ENCODE assay signal across 8 cellular contexts in genomic region chr12:49131051-49131972, GRCh38. TPM values are rescaled to one million over a fixed set of nuclear protein-coding genes. Genes with fewer than 3 reads are reported as not detected.
A peak's percentile ranks its signal among the peaks of the same experiment; 100 is the strongest.
DNase-seq lines count a peak whose midpoint lies in the region; ATAC-seq and TF ChIP-seq lines count a peak whose summit lies in the region.

Gene TUBA1B, minus strand, starts transcription at chr12:49131395. Its CDS starts 95 bp downstream, at chr12:49131300.

- peaks cover 11% of the 10 kb centered on the region; the same call in 1 of the 2 replicates for H3K36me3 ChIP-seq in PC-9 (ENCODE audit: low read depth)
- H3K36me3 ChIP-seq in mucosa of descending colon (ENCODE audit: low read depth), result no peaks in the 10 kb centered on the region

- peaks cover 55% of the 10 kb centered on the region for H3F3A ChIP-seq in PC-9 (ENCODE audit: insufficient read depth, low read depth)

- no peaks in the 10 kb centered on the region for H4K20me1 ChIP-seq in PC-9 (ENCODE audit: insufficient read depth)

- H3K9me3 ChIP-seq in PC-9 (ENCODE audit: insufficient read depth, low read depth), result no peaks in the 10 kb centered on the region
- H3K9me3 ChIP-seq in mucosa of descending colon, result no peaks in the 10 kb centered on the region

- POLR2A ChIA-PET in PC-9 (lab: Charles Lee; ENCODE audit: unreplicated experiment), result interaction anchor here (0.5 to 1.2 kb wide), 12 partner anchors 15 to 432 kb away, joined by 3 to 27 read pairs (median 6); no protein-coding TSS in a partner anchor

- H3K79me2 ChIP-seq in PC-9 (ENCODE audit: low read depth), result peaks cover 38% of the 10 kb centered on the region

- no peak for TF ChIP-seq EP300 in Ishikawa (IDR thresholded peaks at IDR 0.05; ENCODE audit: borderline replicate concordance)

- TF ChIP-seq RAD21 in Ishikawa (IDR thresholded peaks at IDR 0.05; ENCODE audit: low read depth), result no peak

- intact Hi-C loops in PC-9 (cut with micrococcal nuclease; ENCODE audit: unreplicated experiment) (loop anchor here (5.0 kb wide), 1 partner anchor 71 kb away; no protein-coding TSS in a partner anchor), mucosa of descending colon (cut with DNase I, micrococcal nuclease) (loop anchor here in 1 of 2 donors (10.0 kb wide), 1 partner anchor 53 kb away; the partner anchor contains the start of gene TUBA1A)

- H3K9me2 ChIP-seq in PC-9 (ENCODE audit: insufficient read depth), result no peaks in the 10 kb centered on the region

- CTCF ChIA-PET in PC-9 (lab: Charles Lee), result interaction anchor here (0.5 to 2.7 kb wide), 6 partner anchors 9 to 117 kb away, joined by 3 to 23 read pairs (median 5); no protein-coding TSS in a partner anchor

- peaks cover 26% of the 10 kb centered on the region for H3K4me1 ChIP-seq in PC-9 (replicated peaks; ENCODE audit: insufficient read depth)
- peaks cover 13% of the 10 kb centered on the region for H3K4me1 ChIP-seq in mucosa of descending colon (ENCODE audit: low read depth)

- TF ChIP-seq CTCF in PC-9 (conservative IDR thresholded peaks at IDR 0.05), result no peak
- no peak for TF ChIP-seq CTCF in mucosa of descending colon (IDR thresholded peaks at IDR 0.05)

- H3K27me3 ChIP-seq in PC-9 (ENCODE audit: insufficient read depth, low read depth), result no peaks in the 10 kb centered on the region

- H3K4me2 ChIP-seq in PC-9, result peak within 1 kb of the TSS; percentile 79

- BruUV-seq in PC-9 (replicated peaks; lab: Mats Ljungman, UMichigan), result no TSS peak

- peak within 1 kb of the TSS; percentile 94 for H3K27ac ChIP-seq in PC-9
- peak within 1 kb of the TSS; percentile 95 for H3K27ac ChIP-seq in epithelial cell of prostate

- peak; percentile 51 for DNase-seq in DMS 273 treated with DMSO at 0.1 percent for 48 hours (lab: John Stamatoyannopoulos, UW)
- peak; percentile 63 to 93 for DNase-seq in PC-9
- peak; percentile 91 for DNase-seq in activated T-cell treated with anti-CD3 and anti-CD28 coated beads for 48 hours (ENCODE audit: low read depth)
- DNase-seq in epithelial cell of prostate (ENCODE audit: low read depth, low spot score), result peak; percentile 33
- peak; percentile 92 to 95 (median 94) for DNase-seq in mucosa of descending colon
- peak; percentile 81 for DNase-seq in stimulated activated CD8-positive, alpha-beta memory T cell treated with anti-CD3 and anti-CD28 coated beads, Interleukin-4, amount 100 ng/mL, for 24 hours (ENCODE audit: low read depth)

- H3K4me3 ChIP-seq in PC-9 (peak within 1 kb of the TSS; percentile 84), mucosa of descending colon (peak within 1 kb of the TSS; percentile 73)

- peak; percentile 67 for ATAC-seq in GM21529 (IDR thresholded peaks at IDR 0.05; ENCODE audit: unreplicated experiment)
- peak; percentile 90 for ATAC-seq in mucosa of descending colon

- H2AFZ ChIP-seq in PC-9, result peak within 1 kb of the TSS; percentile 95

TF ChIP-seq in Ishikawa, 13 proteins besides CTCF, POLR2A, EP300 and RAD21:
- TF ChIP-seq YY1 (IDR thresholded peaks at IDR 0.05; ENCODE audit: low read depth) (peak; percentile 82; the same call in 1 of the 2 replicates), CEBPB (IDR thresholded peaks at IDR 0.05) (0 out of 2 replicates have a peak, but pooled peaks have one; percentile 28), CREB1 (IDR thresholded peaks at IDR 0.05; ENCODE audit: low read depth) (no peak), USF1 (IDR thresholded peaks at IDR 0.05) (peak; percentile 13; the same call in 1 of the 2 replicates), EGR1 (IDR thresholded peaks at IDR 0.05) (no peak), TCF12 (IDR thresholded peaks at IDR 0.05; ENCODE audit: low read depth) (no peak; the same call in 1 of the 2 replicates), TAF1 (IDR thresholded peaks at IDR 0.05; ENCODE audit: low read depth) (peak; percentile 86), NFIC (IDR thresholded peaks at IDR 0.05) (no peak), FOXM1 (IDR thresholded peaks at IDR 0.05; ENCODE audit: borderline replicate concordance, low read depth) (no peak), TEAD4 (IDR thresholded peaks at IDR 0.05) (no peak), MAX (IDR thresholded peaks at IDR 0.05) (peak; percentile 97), ZBTB7A (IDR thresholded peaks at IDR 0.05; ENCODE audit: low read depth) (peak; percentile 45; the same call in 1 of the 2 replicates)
- TF ChIP-seq, protein P1, sequence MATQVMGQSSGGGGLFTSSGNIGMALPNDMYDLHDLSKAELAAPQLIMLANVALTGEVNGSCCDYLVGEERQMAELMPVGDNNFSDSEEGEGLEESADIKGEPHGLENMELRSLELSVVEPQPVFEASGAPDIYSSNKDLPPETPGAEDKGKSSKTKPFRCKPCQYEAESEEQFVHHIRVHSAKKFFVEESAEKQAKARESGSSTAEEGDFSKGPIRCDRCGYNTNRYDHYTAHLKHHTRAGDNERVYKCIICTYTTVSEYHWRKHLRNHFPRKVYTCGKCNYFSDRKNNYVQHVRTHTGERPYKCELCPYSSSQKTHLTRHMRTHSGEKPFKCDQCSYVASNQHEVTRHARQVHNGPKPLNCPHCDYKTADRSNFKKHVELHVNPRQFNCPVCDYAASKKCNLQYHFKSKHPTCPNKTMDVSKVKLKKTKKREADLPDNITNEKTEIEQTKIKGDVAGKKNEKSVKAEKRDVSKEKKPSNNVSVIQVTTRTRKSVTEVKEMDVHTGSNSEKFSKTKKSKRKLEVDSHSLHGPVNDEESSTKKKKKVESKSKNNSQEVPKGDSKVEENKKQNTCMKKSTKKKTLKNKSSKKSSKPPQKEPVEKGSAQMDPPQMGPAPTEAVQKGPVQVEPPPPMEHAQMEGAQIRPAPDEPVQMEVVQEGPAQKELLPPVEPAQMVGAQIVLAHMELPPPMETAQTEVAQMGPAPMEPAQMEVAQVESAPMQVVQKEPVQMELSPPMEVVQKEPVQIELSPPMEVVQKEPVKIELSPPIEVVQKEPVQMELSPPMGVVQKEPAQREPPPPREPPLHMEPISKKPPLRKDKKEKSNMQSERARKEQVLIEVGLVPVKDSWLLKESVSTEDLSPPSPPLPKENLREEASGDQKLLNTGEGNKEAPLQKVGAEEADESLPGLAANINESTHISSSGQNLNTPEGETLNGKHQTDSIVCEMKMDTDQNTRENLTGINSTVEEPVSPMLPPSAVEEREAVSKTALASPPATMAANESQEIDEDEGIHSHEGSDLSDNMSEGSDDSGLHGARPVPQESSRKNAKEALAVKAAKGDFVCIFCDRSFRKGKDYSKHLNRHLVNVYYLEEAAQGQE (IDR thresholded peaks at IDR 0.05; ENCODE audit: low read depth), result no peak; the same call in 1 of the 2 replicates

RNA-seq across cellular contexts. Expression of gene TUBA1B, which starts in this region (rescaled TPM):
- total RNA-seq in PC-9 (2021) (930 and 1,061 TPM in 2 replicates), mucosa of descending colon (100 to 1,000 TPM; 391 to 679 (median 491) TPM)

Comparison
In these comparisons a context has a peak if more than half of its experiments do, and no peak if none do; other contexts are left out.
1. Peak in every context shown above with its lines: DNase-seq, ATAC-seq, H3K4me3 ChIP-seq and H3K27ac ChIP-seq.
2. DNase-seq: peak in every context shown above with its lines; median percentile 94 in mucosa of descending colon; 91 in activated T-cell treated with anti-CD3 and anti-CD28 coated beads for 48 hours; 81 in stimulated activated CD8-positive, alpha-beta memory T cell treated with anti-CD3 and anti-CD28 coated beads, Interleukin-4, amount 100 ng/mL, for 24 hours; 78 in PC-9; 51 in DMS 273 treated with DMSO at 0.1 percent for 48 hours; 33 in epithelial cell of prostate.